ENCODE assay signal across 12 cellular contexts in genomic region chr1:245645406-245645805, GRCh38.
DNase-seq lines count a peak whose midpoint lies in the region; ATAC-seq and TF ChIP-seq lines count a peak whose summit lies in the region.
"Had no signal": no experiment of that assay in that cellular context is flagged by ENCODE, and none has a peak within 500 bp of the region (broad histone marks: within the 10 kb centered on the region; RNA-seq: fewer than 3 reads in every experiment).

No MANE protein-coding gene starts in this region.

- in situ Hi-C loops in GM13977 (cut with MboI; ENCODE audit: low pct_unique_long_range_greater_than_20kb, low sequenced_read_pairs, unreplicated experiment), result no loop called here

- TF ChIP-seq CTCF in GM13977 (IDR thresholded peaks at IDR 0.05; ENCODE audit: extremely low read depth, insufficient read depth, missing control alignments), result no peak

- peak; percentile 14 for ATAC-seq in GM18870 (IDR thresholded peaks at IDR 0.05; ENCODE audit: unreplicated experiment)
- peak; percentile 18 for ATAC-seq in GM21526 (IDR thresholded peaks at IDR 0.05; ENCODE audit: low FRiP score, unreplicated experiment)
- peak; percentile 7 for ATAC-seq in HG03103 (IDR thresholded peaks at IDR 0.05; ENCODE audit: low read depth, unreplicated experiment)
- ATAC-seq: lower lobe of right lung had no signal

- DNase-seq in NCI-H748 (lab: John Stamatoyannopoulos, UW; ENCODE audit: unreplicated experiment) (peak; percentile 62), NCI-H2171 (lab: John Stamatoyannopoulos, UW) (no peak), GM13977 (ENCODE audit: low spot score) (no peak), amygdala (lab: John Stamatoyannopoulos, UW) (no peak), islet precursor cell (no peak)
- DNase-seq: activated T-cell treated with anti-CD3 and anti-CD28 coated beads for 4 hours, esophagus squamous epithelium, GDM1, lower lobe of right lung had no signal
